ENCODE assay signal across 10 cellular contexts in genomic region chr7:636396-636795, GRCh38.
DNase-seq lines count a peak whose midpoint lies in the region; ATAC-seq, FAIRE-seq and TF ChIP-seq lines count a peak whose summit lies in the region.
"Had no signal": no experiment of that assay in that cellular context is flagged by ENCODE, and none has a peak within 500 bp of the region (broad histone marks: within the 10 kb centered on the region; RNA-seq: fewer than 3 reads in every experiment).

No MANE protein-coding gene starts in this region.

- peaks cover 7% of the 10 kb centered on the region for H3K4me1 Mint-ChIP-seq in activated T-helper 2 cell treated with anti-CD3 and anti-CD28 coated beads, Interferon-gamma antibody, Interleukin-2, Interleukin-4, amounts not matched to agents 10 μg/mL and 5 μg/mL and 100 μg/mL, durations not matched to agents 14 hours and 24 hours and 36 hours (ENCODE audit: low read depth)

- H3K27me3 Mint-ChIP-seq in activated T-helper 2 cell treated with anti-CD3 and anti-CD28 coated beads, Interferon-gamma antibody, Interleukin-2, Interleukin-4, amounts not matched to agents 10 μg/mL and 5 μg/mL and 100 μg/mL, durations not matched to agents 14 hours and 24 hours and 36 hours (ENCODE audit: low read depth): no peaks in the 10 kb centered on the region

- no peaks in the 10 kb centered on the region for H3K27me3 ChIP-seq in endothelial cell of umbilical vein (ENCODE audit: control insufficient read depth in 2 of 2, insufficient read depth in 2 of 2, low read length in 2 of 2)
- H3K27me3 ChIP-seq in gastrocnemius medialis: no peaks in the 10 kb centered on the region

- in situ Hi-C loops in gastrocnemius medialis (cut with MboI; ENCODE audit: low sequenced_read_pairs in 4 of 4): no loop called here

- CTCF ChIA-PET in endothelial cell of umbilical vein (lab: Charles Lee): interaction anchor here (0.7 to 3.7 kb wide), 20 partner anchors 13 to 572 kb away, joined by 3 to 24 read pairs (median 4); partner anchors contain the start of gene PDGFA
- CTCF ChIA-PET in HEK293T (lab: Yijun Ruan, JAX): no interaction called here

- H3K4me3 Mint-ChIP-seq in activated T-helper 2 cell treated with anti-CD3 and anti-CD28 coated beads, Interferon-gamma antibody, Interleukin-2, Interleukin-4, amounts not matched to agents 10 μg/mL and 5 μg/mL and 100 μg/mL, durations not matched to agents 14 hours and 24 hours and 36 hours (ENCODE audit: low read depth): no peak overlapping the region
- H3K4me3 Mint-ChIP-seq: memory B cell had no signal

- H3K36me3 ChIP-seq in endothelial cell of umbilical vein (ENCODE audit: control insufficient read depth in 2 of 2, extremely low read depth in 1 of 2, insufficient read depth in 2 of 2, low read length in 2 of 2) (no peaks in the 10 kb centered on the region), gastrocnemius medialis (no peaks in the 10 kb centered on the region)

- TF ChIP-seq POLR2A in endothelial cell of umbilical vein (IDR thresholded peaks at IDR 0.05; ENCODE audit: low read depth, low read length) (no peak), gastrocnemius medialis (IDR thresholded peaks at IDR 0.05) (no peak)

- no peaks in the 10 kb centered on the region for H3K79me2 ChIP-seq in endothelial cell of umbilical vein (ENCODE audit: control insufficient read depth, insufficient read depth, low read length)

- peak; percentile 82 for TF ChIP-seq CTCF in VCaP (conservative IDR thresholded peaks at IDR 0.05)
- peak; percentile 47 to 51 for TF ChIP-seq CTCF in endothelial cell of umbilical vein (IDR thresholded peaks at IDR 0.05; ENCODE audit: extremely low read depth in 1 of 2, insufficient read depth in 1 of 2, low read depth in 1 of 2, low read length in 2 of 2)
- TF ChIP-seq CTCF in gastrocnemius medialis (IDR thresholded peaks at IDR 0.05 in 4 of 5, conservative IDR thresholded peaks at IDR 0.05 in 1 of 5): peak in 4 of 5 experiments; percentile 7 to 50 (median 48)

- H3K9me1 ChIP-seq in endothelial cell of umbilical vein (replicated peaks; ENCODE audit: control insufficient read depth, extremely low read depth, insufficient read depth, low read length): no peaks in the 10 kb centered on the region

- no peaks in the 10 kb centered on the region for H3K36me3 Mint-ChIP-seq in activated T-helper 2 cell treated with anti-CD3 and anti-CD28 coated beads, Interferon-gamma antibody, Interleukin-2, Interleukin-4, amounts not matched to agents 10 μg/mL and 5 μg/mL and 100 μg/mL, durations not matched to agents 14 hours and 24 hours and 36 hours (ENCODE audit: low read depth)

- H3K27ac Mint-ChIP-seq in activated T-helper 2 cell treated with anti-CD3 and anti-CD28 coated beads, Interferon-gamma antibody, Interleukin-2, Interleukin-4, amounts not matched to agents 10 μg/mL and 5 μg/mL and 100 μg/mL, durations not matched to agents 14 hours and 24 hours and 36 hours: no peak overlapping the region
- H3K27ac Mint-ChIP-seq: memory B cell had no signal

- intact Hi-C loops in endothelial cell of umbilical vein (cut with micrococcal nuclease): loop anchor here (1.0 to 10.0 kb wide), 4 partner anchors 116 to 314 kb away; no protein-coding TSS in a partner anchor
- intact Hi-C loops in gastrocnemius medialis (cut with DNase I; ENCODE audit: low total_unique reads): loop anchor here (2.0 kb wide), 2 partner anchors 304 to 314 kb away; no protein-coding TSS in a partner anchor
- intact Hi-C loops in activated T-helper 2 cell treated with anti-CD3 and anti-CD28 coated beads, Interferon-gamma antibody, Interleukin-2, Interleukin-4, amounts not matched to agents 10 μg/mL and 5 μg/mL and 100 μg/mL, durations not matched to agents 14 hours and 24 hours and 36 hours (cut with micrococcal nuclease): loop anchor here (5.0 kb wide), 1 partner anchor 314 kb away; no protein-coding TSS in a partner anchor

- peak; percentile 67 for FAIRE-seq in endothelial cell of umbilical vein (lab: Jason Lieb, UNC)
- FAIRE-seq: A204.1 had no signal

- H3K9me3 ChIP-seq in endothelial cell of umbilical vein (replicated peaks; ENCODE audit: control insufficient read depth, insufficient read depth, low read length) (no peaks in the 10 kb centered on the region), gastrocnemius medialis (no peaks in the 10 kb centered on the region)

- no peak overlapping the region for H3K9ac ChIP-seq in endothelial cell of umbilical vein (replicated peaks; ENCODE audit: extremely low read depth, insufficient read depth, low read length)

- H4K20me1 ChIP-seq in endothelial cell of umbilical vein (replicated peaks; ENCODE audit: control insufficient read depth, extremely low read depth, insufficient read depth, low read length): no peaks in the 10 kb centered on the region

- H3K4me3 ChIP-seq in endothelial cell of umbilical vein (replicated peaks in 1 of 3; ENCODE audit: insufficient read depth in 1 of 3, low read depth in 1 of 3, low read length in 3 of 3) (no peak overlapping the region), gastrocnemius medialis (no peak overlapping the region)

- H3K9me3 Mint-ChIP-seq in activated T-helper 2 cell treated with anti-CD3 and anti-CD28 coated beads, Interferon-gamma antibody, Interleukin-2, Interleukin-4, amounts not matched to agents 10 μg/mL and 5 μg/mL and 100 μg/mL, durations not matched to agents 14 hours and 24 hours and 36 hours: peaks cover 4% of the 10 kb centered on the region

- H3K27ac ChIP-seq in VCaP (peak overlapping the region; percentile 61), endothelial cell of umbilical vein (ENCODE audit: insufficient read depth, low read depth, low read length) (no peak overlapping the region), gastrocnemius medialis (no peak overlapping the region)

- peak; percentile 21 for DNase-seq in NCI-H1105 treated with DMSO at 0.1 percent for 48 hours (lab: John Stamatoyannopoulos, UW)
- no peak for DNase-seq in NCI-H1105 (lab: John Stamatoyannopoulos, UW)
- no peak for DNase-seq in endothelial cell of umbilical vein (ENCODE audit: low read depth, low spot score)
- no peak for DNase-seq in gastrocnemius medialis
- DNase-seq in activated T-helper 2 cell treated with anti-CD3 and anti-CD28 coated beads, Interferon-gamma antibody, Interleukin-2, Interleukin-4, amounts not matched to agents 10 μg/mL and 5 μg/mL and 100 μg/mL, durations not matched to agents 14 hours and 24 hours and 36 hours (ENCODE audit: low spot score): no peak
- no peak for DNase-seq in HEK293T (ENCODE audit: extremely low spot score)

- H2AFZ ChIP-seq in endothelial cell of umbilical vein (ENCODE audit: low read depth, low read length): no peak overlapping the region

- POLR2A ChIA-PET in endothelial cell of umbilical vein (lab: Charles Lee): interaction anchor here (1.4 kb wide), 1 partner anchor 32 kb away, joined by 3 read pairs; no protein-coding TSS in a partner anchor
- POLR2A ChIA-PET in HEK293T (lab: Yijun Ruan, JAX): no interaction called here

- BruUV-seq in endothelial cell of umbilical vein (replicated peaks; lab: Mats Ljungman, UMichigan): no TSS peak

- ATAC-seq in gastrocnemius medialis: peak in 1 of 2 donors; percentile 36
- no peak for ATAC-seq in HG02642 (IDR thresholded peaks at IDR 0.05; ENCODE audit: poor library complexity, unreplicated experiment)

- no peak overlapping the region for H3K4me2 ChIP-seq in endothelial cell of umbilical vein (ENCODE audit: insufficient read depth, low read length)

- dilution Hi-C loops in endothelial cell of umbilical vein (cut with MboI; ENCODE audit: extremely low pct_ligation_motif_present, low sequenced_read_pairs): no loop called here

- H3K4me1 ChIP-seq in endothelial cell of umbilical vein (ENCODE audit: control insufficient read depth, extremely low read depth, insufficient read depth, low read length) (no peaks in the 10 kb centered on the region), gastrocnemius medialis (no peaks in the 10 kb centered on the region)

TF ChIP-seq in endothelial cell of umbilical vein, 7 proteins besides CTCF, POLR2A, EP300 and RAD21:
- TF ChIP-seq JUN (IDR thresholded peaks at IDR 0.05; ENCODE audit: borderline replicate concordance, insufficient read depth, insufficient read length, low read depth) (no peak), POLR2AphosphoS5 (IDR thresholded peaks at IDR 0.05; ENCODE audit: insufficient read depth, low read depth, low read length) (no peak), GATA2 (IDR thresholded peaks at IDR 0.05; ENCODE audit: insufficient read depth, insufficient read length, low read depth, low read length) (no peak), EZH2 (IDR thresholded peaks at IDR 0.05; ENCODE audit: borderline replicate concordance, low read depth, low read length, severe bottlenecking) (no peak), MAX (IDR thresholded peaks at IDR 0.05; ENCODE audit: insufficient read depth, insufficient read length) (no peak), FOS (IDR thresholded peaks at IDR 0.05; ENCODE audit: borderline replicate concordance, insufficient read depth, low read length) (no peak), MYC (IDR thresholded peaks at IDR 0.05; ENCODE audit: low read depth, low read length) (no peak)

TF ChIP-seq in HEK293T, 16 proteins besides CTCF, POLR2A, EP300 and RAD21:
- TF ChIP-seq FOXK2 (IDR thresholded peaks at IDR 0.05) (no peak), PKNOX1 (IDR thresholded peaks at IDR 0.05) (no peak), SUZ12 (IDR thresholded peaks at IDR 0.05) (no peak), ZNF384 (IDR thresholded peaks at IDR 0.05) (no peak), ARNT (IDR thresholded peaks at IDR 0.05) (no peak), FOXM1 (IDR thresholded peaks at IDR 0.05; ENCODE audit: borderline replicate concordance) (no peak), ELF4 (IDR thresholded peaks at IDR 0.05) (no peak), TARDBP (IDR thresholded peaks at IDR 0.05) (no peak), CTBP1 (IDR thresholded peaks at IDR 0.05; ENCODE audit: borderline replicate concordance) (no peak), SP1 (IDR thresholded peaks at IDR 0.05) (no peak), NFRKB (IDR thresholded peaks at IDR 0.05) (no peak), LEF1 (IDR thresholded peaks at IDR 0.05; ENCODE audit: borderline replicate concordance) (no peak), L3MBTL2 (conservative IDR thresholded peaks at IDR 0.05) (no peak), BHLHE40 (IDR thresholded peaks at IDR 0.05; ENCODE audit: borderline replicate concordance) (no peak), HDGF (IDR thresholded peaks at IDR 0.05; ENCODE audit: borderline replicate concordance) (no peak), FOXA1 (IDR thresholded peaks at IDR 0.05) (no peak)
